In the genomic region with DNA sequence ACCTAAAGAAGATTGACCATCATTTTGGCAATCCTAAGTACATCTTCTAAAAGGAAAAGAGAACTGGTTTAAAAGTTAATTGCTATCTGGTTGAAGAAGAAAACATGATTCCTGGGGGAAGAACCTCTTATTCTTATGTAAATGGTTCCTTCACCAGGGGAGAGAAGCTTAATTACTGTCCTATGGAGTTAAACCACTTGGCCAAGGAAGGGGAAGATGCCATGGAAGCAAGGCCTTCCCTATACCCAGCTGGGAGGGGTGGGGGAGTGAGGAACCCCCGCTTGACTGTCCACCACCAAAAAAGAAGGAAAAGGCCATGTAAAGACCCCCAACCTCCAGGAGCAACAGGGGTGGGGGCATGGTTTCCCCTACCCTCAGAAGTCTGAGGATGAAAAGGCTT, we compare ENCODE assay signal across 1 cellular context.
A peak's percentile ranks its signal among the peaks of the same experiment; 100 is the strongest.
TF ChIP-seq lines count a peak whose summit lies in the region.

No MANE protein-coding gene starts in this region.

TF ChIP-seq in GM23338, 12 proteins besides CTCF, POLR2A, EP300 and RAD21 (continued from another document):
- TF ChIP-seq ZNF462 (CRISPR knock-in tag; IDR thresholded peaks at IDR 0.05) = peak; percentile 83
- no peak for TF ChIP-seq POLR2AphosphoS5 (IDR thresholded peaks at IDR 0.05; ENCODE audit: low read depth)
- TF ChIP-seq JUNB (IDR thresholded peaks at IDR 0.05; ENCODE audit: unreplicated experiment) = no peak
- no peak for TF ChIP-seq CREB1 (CRISPR knock-in tag; IDR thresholded peaks at IDR 0.05; ENCODE audit: low read depth)
- no peak for TF ChIP-seq ETS1 (IDR thresholded peaks at IDR 0.05)
- no peak for TF ChIP-seq ZNF331 (CRISPR knock-in tag; IDR thresholded peaks at IDR 0.05; ENCODE audit: low read depth)
